ENCODE assay signal across 14 cellular contexts in the genomic region with DNA sequence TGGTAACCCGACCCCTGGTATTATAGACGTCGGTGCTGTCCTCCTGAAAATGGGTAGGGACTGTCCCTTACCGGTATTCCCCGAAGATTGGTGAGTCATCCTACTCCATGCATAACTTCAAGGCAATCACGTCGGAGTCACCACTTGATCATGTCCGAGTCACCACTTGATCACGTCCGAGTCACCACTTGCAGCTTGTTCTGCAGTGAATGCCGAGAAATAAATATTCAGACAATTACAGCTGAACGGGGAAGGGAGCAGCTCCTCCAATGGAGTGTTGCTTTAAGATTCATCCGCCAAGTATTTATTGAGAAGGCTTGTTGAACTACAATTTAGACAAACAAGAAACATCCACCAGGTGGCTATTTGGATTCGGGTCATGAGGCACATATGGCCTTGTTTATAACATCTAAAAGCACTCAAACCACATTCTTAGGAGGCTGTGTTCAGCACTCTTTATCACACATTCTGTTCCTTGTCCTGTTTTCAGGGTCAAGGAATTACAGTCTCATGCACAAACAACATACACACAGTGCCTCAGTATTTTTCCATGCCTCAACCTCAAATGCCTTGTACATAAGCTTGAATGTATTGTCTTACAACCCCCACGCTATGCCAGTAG. TPM values are rescaled to one million over a fixed set of nuclear protein-coding genes. Genes with fewer than 3 reads are reported as not detected.
DNase-seq lines count a peak whose midpoint lies in the region; ATAC-seq, FAIRE-seq and TF ChIP-seq lines count a peak whose summit lies in the region.
"Had no signal": no experiment of that assay in that cellular context is flagged by ENCODE, and none has a peak within 500 bp of the region (broad histone marks: within the 10 kb centered on the region; RNA-seq: fewer than 3 reads in every experiment).

No MANE protein-coding gene starts in this region.

- H3K9me3 ChIP-seq in MG63, result no peaks in the 10 kb centered on the region
- no peaks in the 10 kb centered on the region for H3K9me3 ChIP-seq in psoas muscle
- no peaks in the 10 kb centered on the region for H3K9me3 ChIP-seq in CD4-positive, alpha-beta T cell (ENCODE audit: control insufficient read depth, low read length)
- H3K9me3 ChIP-seq: body of pancreas had no signal

- no peaks in the 10 kb centered on the region for H3K36me3 Mint-ChIP-seq in CD4-positive, alpha-beta T cell (ENCODE audit: low read depth)

- H3K4me1 Mint-ChIP-seq in CD4-positive, alpha-beta T cell (ENCODE audit: low read depth), result no peaks in the 10 kb centered on the region

- CTCF ChIA-PET in CD4-positive, alpha-beta T cell (lab: Charles Lee), result no interaction called here

- H3K4me3 ChIP-seq in MG63 (no peak overlapping the region), bronchial epithelial cell (ENCODE audit: low read depth, low read length) (no peak overlapping the region), psoas muscle (no peak overlapping the region)
- H3K4me3 ChIP-seq: body of pancreas, spleen had no signal

- no peaks in the 10 kb centered on the region for H3K4me1 ChIP-seq in psoas muscle
- H3K4me1 ChIP-seq: body of pancreas, spleen had no signal

- no peaks in the 10 kb centered on the region for H3K27me3 Mint-ChIP-seq in CD4-positive, alpha-beta T cell

- peak; percentile 76 for DNase-seq in DMS53 treated with DMSO at 0.1 percent for 48 hours (lab: John Stamatoyannopoulos, UW; ENCODE audit: unreplicated experiment)
- DNase-seq in MG63, result peak; percentile 20
- DNase-seq in bronchial epithelial cell (ENCODE audit: low read depth), result peak; percentile 90
- peak; percentile 50 for DNase-seq in myocyte (ENCODE audit: low read depth)
- DNase-seq in psoas muscle, result no peak
- DNase-seq in CD4-positive, alpha-beta T cell, result no peak
- no peak for DNase-seq in NCI-H1436 (lab: John Stamatoyannopoulos, UW)
- no peak for DNase-seq in NAMALWA (ENCODE audit: low spot score)
- DNase-seq: body of pancreas; DMS79 treated with DMSO at 0.1 percent for 48 hours; glutamatergic neuron; NCI-H2081 treated with DMSO at 0.1 percent for 48 hours; spleen; stimulated activated naive CD4-positive, alpha-beta T cell treated with Interleukin-2 at 50 U/mL for 16 hours had no signal

- no peak overlapping the region for H3K27ac Mint-ChIP-seq in CD4-positive, alpha-beta T cell

- peaks cover 13% of the 10 kb centered on the region for H3K9me3 Mint-ChIP-seq in CD4-positive, alpha-beta T cell

- no peak overlapping the region for H3K27ac ChIP-seq in psoas muscle
- no peak overlapping the region for H3K27ac ChIP-seq in CD4-positive, alpha-beta T cell (ENCODE audit: low read depth, low read length)
- H3K27ac ChIP-seq: body of pancreas, spleen had no signal

- TF ChIP-seq CTCF in bronchial epithelial cell (IDR thresholded peaks at IDR 0.05; ENCODE audit: insufficient read depth, low read length, severe bottlenecking) (no peak), psoas muscle (IDR thresholded peaks at IDR 0.05) (no peak)
- TF ChIP-seq CTCF in CD4-positive, alpha-beta T cell (IDR thresholded peaks at IDR 0.05), result no peak

- intact Hi-C loops in psoas muscle (cut with DNase I), result no loop called here
- intact Hi-C loops in CD4-positive, alpha-beta T cell (cut with DNase I, micrococcal nuclease), result no loop called here

- WGBS in psoas muscle, 3 donors, result 86 to 89% (median 86%) methylated on average over 15 of the region's 15 CpGs

- H3K36me3 ChIP-seq in MG63 (no peaks in the 10 kb centered on the region), bronchial epithelial cell (ENCODE audit: control insufficient read depth, insufficient read depth, low read length) (no peaks in the 10 kb centered on the region), psoas muscle (ENCODE audit: insufficient read depth in 1 of 2, low read depth in 1 of 2) (no peaks in the 10 kb centered on the region)
- H3K36me3 ChIP-seq: spleen had no signal

- POLR2A ChIA-PET in CD4-positive, alpha-beta T cell (lab: Charles Lee), result no interaction called here

- no peak overlapping the region for H3K4me3 Mint-ChIP-seq in CD4-positive, alpha-beta T cell

- no peak for FAIRE-seq in bronchial epithelial cell (lab: Jason Lieb, UNC)

- no peaks in the 10 kb centered on the region for H3K27me3 ChIP-seq in MG63
- H3K27me3 ChIP-seq in bronchial epithelial cell (ENCODE audit: control insufficient read depth, insufficient read depth, low read length), result no peaks in the 10 kb centered on the region
- no peaks in the 10 kb centered on the region for H3K27me3 ChIP-seq in psoas muscle (ENCODE audit: insufficient read depth in 3 of 3, low read length in 2 of 3)
- H3K27me3 ChIP-seq in CD4-positive, alpha-beta T cell (ENCODE audit: control insufficient read depth, insufficient read depth, low read length), result no peaks in the 10 kb centered on the region
- H3K27me3 ChIP-seq: body of pancreas, spleen had no signal

- ATAC-seq in psoas muscle, result no peak
- ATAC-seq in CD4-positive, alpha-beta T cell (ENCODE audit: poor library complexity), result no peak
- ATAC-seq: body of pancreas had no signal

RNA-seq across cellular contexts. Expression of a gene that starts 43.1 kb away (rescaled TPM):
- 4.4 and 8.1 TPM in 2 replicates for total RNA-seq in MG63 (2014; rRNA removed; shearing (Covaris generic); ENCODE audit: low replicate concordance)
- total RNA-seq in bronchial epithelial cell, result 0.79 and 3.2 TPM in 2 replicates
- total RNA-seq in myocyte, result 0.62 and 1.1 TPM in 2 replicates
- polyA plus RNA-seq in myocyte (2012), result 0.19 TPM
- under 1 TPM in 2 of 4 donors, not detected in 2; 0.22 to 0.25 TPM for total RNA-seq in psoas muscle
- under 1 TPM; 0.05 to 0.16 (median 0.06) TPM for polyA plus RNA-seq in psoas muscle
- 1 to 10 TPM; 2.6 to 3.5 TPM for total RNA-seq in CD4-positive, alpha-beta T cell

Comparison
In these comparisons a context has a peak if more than half of its experiments do, and no peak if none do; other contexts are left out.
1. DNase-seq: peak in DMS53 treated with DMSO at 0.1 percent for 48 hours (single experiment), MG63 (single experiment), bronchial epithelial cell (single experiment) and myocyte (single experiment); none in psoas muscle (0 of 2), CD4-positive, alpha-beta T cell (0 of 10), NCI-H1436 (single experiment) and NAMALWA (single experiment).